10 cellular contexts compared by ENCODE assay signal in the genomic region with DNA sequence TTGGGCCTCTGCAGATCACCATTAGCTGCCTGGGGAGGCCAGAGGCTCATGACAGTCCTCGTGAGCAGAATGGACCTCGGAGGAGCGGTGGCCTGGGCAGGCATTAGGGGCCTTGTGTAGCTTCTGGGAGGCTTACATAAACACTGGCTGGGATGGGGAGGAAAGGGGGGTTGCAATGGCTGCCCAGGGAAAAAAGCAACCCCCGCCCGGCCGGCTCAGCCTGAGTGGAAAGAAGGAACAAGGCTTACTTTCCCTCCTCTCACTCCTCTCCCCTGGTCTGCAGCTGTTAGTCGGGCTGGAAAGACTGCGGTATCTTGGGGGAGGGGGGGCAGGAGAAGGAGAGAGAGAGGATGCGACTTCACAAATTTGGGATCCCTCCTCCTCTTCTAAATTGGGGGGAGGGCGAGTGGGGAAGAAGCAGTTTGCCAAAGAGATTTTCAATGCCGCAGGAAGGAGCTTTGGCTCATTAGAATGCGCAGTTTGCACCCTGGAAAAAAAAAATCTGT. TPM values are rescaled to one million over a fixed set of nuclear protein-coding genes. Genes with fewer than 3 reads are reported as not detected.
DNase-seq lines count a peak whose midpoint lies in the region; ATAC-seq and TF ChIP-seq lines count a peak whose summit lies in the region.
"Had no signal": no experiment of that assay in that cellular context is flagged by ENCODE, and none has a peak within 500 bp of the region (broad histone marks: within the 10 kb centered on the region; RNA-seq: fewer than 3 reads in every experiment).

No MANE protein-coding gene starts in this region.

- no peaks in the 10 kb centered on the region for H3K36me3 ChIP-seq in HUES48 (ENCODE audit: control insufficient read depth, insufficient read depth, low read length)
- H3K36me3 ChIP-seq in mesenchymal stem cell (ENCODE audit: control insufficient read depth in 1 of 2, insufficient read depth in 2 of 2, low read depth in 1 of 2, low read length in 2 of 2) = no peaks in the 10 kb centered on the region
- no peaks in the 10 kb centered on the region for H3K36me3 ChIP-seq in BE2C

- H3K4ac ChIP-seq in mesenchymal stem cell (ENCODE audit: low read depth in 1 of 2, low read length in 2 of 2) = peak overlapping the region; percentile 12 to 39

- no peaks in the 10 kb centered on the region for H3K9me3 ChIP-seq in HUES48 (ENCODE audit: control insufficient read depth, insufficient read depth, low read length)
- H3K9me3 ChIP-seq in mesenchymal stem cell (ENCODE audit: control insufficient read depth, low read length) = no peaks in the 10 kb centered on the region
- no peaks in the 10 kb centered on the region for H3K9me3 ChIP-seq in BE2C

- H3K4me1 ChIP-seq in HUES48 (ENCODE audit: control insufficient read depth, insufficient read depth, low read length) (peaks cover 70% of the 10 kb centered on the region), mesenchymal stem cell (ENCODE audit: control insufficient read depth, insufficient read depth, low read depth, low read length) (peaks cover 27% of the 10 kb centered on the region), BE2C (peaks cover 19% of the 10 kb centered on the region)

- peaks cover 34% of the 10 kb centered on the region for H3K27me3 ChIP-seq in HUES48 (ENCODE audit: control insufficient read depth, insufficient read depth, low read length)
- no peaks in the 10 kb centered on the region for H3K27me3 ChIP-seq in mesenchymal stem cell (ENCODE audit: control insufficient read depth in 1 of 2, insufficient read depth in 1 of 2, low read length in 2 of 2)
- no peaks in the 10 kb centered on the region for H3K27me3 ChIP-seq in BE2C

- H2AK5ac ChIP-seq in mesenchymal stem cell (ENCODE audit: low read length, severe bottlenecking) = no peak overlapping the region

- H2AFZ ChIP-seq in mesenchymal stem cell (ENCODE audit: low read depth, low read length) = peak overlapping the region; percentile 3

- H3K27ac ChIP-seq in HUES48 (ENCODE audit: low read depth, low read length) (no peak overlapping the region), mesenchymal stem cell (ENCODE audit: low read length, poor library complexity, severe bottlenecking) (no peak overlapping the region)

- DNase-seq in mesenchymal stem cell = peak; percentile 57
- no peak for DNase-seq in stimulated activated naive CD8-positive, alpha-beta T cell treated with anti-CD3 and anti-CD28 coated beads, Interleukin-15, amount 100 ng/mL, for 72 hours
- no peak for DNase-seq in BE2C
- DNase-seq in activated effector memory CD4-positive, alpha-beta T cell treated with anti-CD3 and anti-CD28 coated beads, Interleukin-2, amount 50 U/mL, for 16 hours = no peak
- no peak for DNase-seq in COR-L47 (lab: John Stamatoyannopoulos, UW)
- no peak for DNase-seq in SIG-M5 (lab: John Stamatoyannopoulos, UW)
- DNase-seq: activated CD8-positive, alpha-beta memory T cell treated with anti-CD3 and anti-CD28 coated beads, Interleukin-2, amount 10 ng/mL, durations not matched to agents 7 days and 5 days; effector CD4-positive, alpha-beta T cell had no signal

- H3K4me1 Mint-ChIP-seq in brain = peaks cover 98% of the 10 kb centered on the region
- H3K4me1 Mint-ChIP-seq in stimulated activated naive CD8-positive, alpha-beta T cell treated with anti-CD3 and anti-CD28 coated beads, Interleukin-15, amount 100 ng/mL, for 72 hours = peaks cover 92% of the 10 kb centered on the region

- H3K27me3 Mint-ChIP-seq in brain = peaks cover 6% of the 10 kb centered on the region
- H3K27me3 Mint-ChIP-seq in stimulated activated naive CD8-positive, alpha-beta T cell treated with anti-CD3 and anti-CD28 coated beads, Interleukin-15, amount 100 ng/mL, for 72 hours = no peaks in the 10 kb centered on the region
- H3K27me3 Mint-ChIP-seq: activated CD8-positive, alpha-beta memory T cell treated with anti-CD3 and anti-CD28 coated beads, Interleukin-2, amount 10 ng/mL, durations not matched to agents 7 days and 5 days had no signal

- H3K14ac ChIP-seq in mesenchymal stem cell (ENCODE audit: low read length in 2 of 2) = no peak overlapping the region

- H2BK15ac ChIP-seq in mesenchymal stem cell (ENCODE audit: low read depth, poor library complexity, severe bottlenecking) = peak overlapping the region; percentile 45

- no peak overlapping the region for H3K9ac ChIP-seq in HUES48 (ENCODE audit: low read depth, low read length)
- H3K9ac ChIP-seq in mesenchymal stem cell (ENCODE audit: low read length) = peak overlapping the region; percentile 88

- H3K4me2 ChIP-seq in mesenchymal stem cell (ENCODE audit: low read length, poor library complexity, severe bottlenecking) = no peak overlapping the region

- H3K9me3 Mint-ChIP-seq in brain = peaks cover 0 to under 1% (median 0%) of the 10 kb centered on the region in 5 experiments
- no peaks in the 10 kb centered on the region for H3K9me3 Mint-ChIP-seq in stimulated activated naive CD8-positive, alpha-beta T cell treated with anti-CD3 and anti-CD28 coated beads, Interleukin-15, amount 100 ng/mL, for 72 hours

- no peak overlapping the region for H2BK5ac ChIP-seq in mesenchymal stem cell (ENCODE audit: low read depth, low read length, poor library complexity, severe bottlenecking)

- H2BK12ac ChIP-seq in mesenchymal stem cell (ENCODE audit: low read length in 2 of 2) = peak overlapping the region in 1 of 2 experiments; percentile 24

- H4K8ac ChIP-seq in mesenchymal stem cell (ENCODE audit: low read length) = peak overlapping the region; percentile 80

- H3K79me1 ChIP-seq in mesenchymal stem cell (replicated peaks; ENCODE audit: low read length, poor library complexity, severe bottlenecking) = no peaks in the 10 kb centered on the region

- H3K4me3 Mint-ChIP-seq in brain = peak overlapping the region; percentile 54 to 74 (median 67)
- H3K4me3 Mint-ChIP-seq in stimulated activated naive CD8-positive, alpha-beta T cell treated with anti-CD3 and anti-CD28 coated beads, Interleukin-15, amount 100 ng/mL, for 72 hours = peak overlapping the region; percentile 61 to 76
- H3K4me3 Mint-ChIP-seq: activated CD8-positive, alpha-beta memory T cell treated with anti-CD3 and anti-CD28 coated beads, Interleukin-2, amount 10 ng/mL, durations not matched to agents 7 days and 5 days had no signal

- H2BK120ac ChIP-seq in mesenchymal stem cell (ENCODE audit: low read depth, low read length) = no peak overlapping the region

- 0 out of 2 replicates have a peak overlapping the region, but pooled peaks have one; percentile 11 for H3K4me3 ChIP-seq in HUES48 (ENCODE audit: low read depth, low read length)
- H3K4me3 ChIP-seq in mesenchymal stem cell (ENCODE audit: insufficient read depth in 1 of 2, low read depth in 1 of 2, low read length in 2 of 2) = peak overlapping the region in 1 of 2 experiments; percentile 41
- no peak overlapping the region for H3K4me3 ChIP-seq in BE2C (ENCODE audit: low read depth, low read length)

- peak overlapping the region; percentile 96 to 100 (median 98) for H3K27ac Mint-ChIP-seq in brain
- no peak overlapping the region for H3K27ac Mint-ChIP-seq in stimulated activated naive CD8-positive, alpha-beta T cell treated with anti-CD3 and anti-CD28 coated beads, Interleukin-15, amount 100 ng/mL, for 72 hours

- H4K91ac ChIP-seq in mesenchymal stem cell (ENCODE audit: low read length) = peak overlapping the region; percentile 62

- no peak overlapping the region for H3K23ac ChIP-seq in mesenchymal stem cell (ENCODE audit: low read length in 2 of 2)

- WGBS in mesenchymal stem cell = 42% methylated on average over 6 of the region's 12 CpGs

- peak overlapping the region; percentile 0 to 73 for H3K18ac ChIP-seq in mesenchymal stem cell (ENCODE audit: low read depth in 1 of 2, low read length in 2 of 2)

- TF ChIP-seq CTCF in brain (conservative IDR thresholded peaks at IDR 0.05) = no peak
- TF ChIP-seq CTCF in BE2C (IDR thresholded peaks at IDR 0.05; ENCODE audit: low read depth, low read length) = no peak

- no peaks in the 10 kb centered on the region for H3K36me3 Mint-ChIP-seq in brain
- H3K36me3 Mint-ChIP-seq: activated CD8-positive, alpha-beta memory T cell treated with anti-CD3 and anti-CD28 coated beads, Interleukin-2, amount 10 ng/mL, durations not matched to agents 7 days and 5 days had no signal

- no peak for ATAC-seq in stimulated activated naive CD8-positive, alpha-beta T cell treated with anti-CD3 and anti-CD28 coated beads, Interleukin-15, amount 100 ng/mL, for 72 hours
- ATAC-seq: activated CD8-positive, alpha-beta memory T cell treated with anti-CD3 and anti-CD28 coated beads, Interleukin-2, amount 10 ng/mL, durations not matched to agents 7 days and 5 days had no signal

RNA-seq across cellular contexts. Expression of gene NR1D1, which starts 6.4 kb away (rescaled TPM):
- polyA plus RNA-seq in brain (ENCODE audit: insufficient read depth, low read depth, low replicate concordance) = 43.8 TPM
- 6.1 TPM for polyA plus RNA-seq in mesenchymal stem cell (2013, experiment 1 of 2)
- 5.5 TPM for polyA plus RNA-seq in mesenchymal stem cell (2013, experiment 2 of 2)
- 24.5 TPM for polyA plus RNA-seq in BE2C (2012; ENCODE audit: insufficient read depth, insufficient read length, low read depth)

RNA-seq across cellular contexts. Expression of gene MSL1, which starts 15.0 kb away (rescaled TPM):
- 94.4 TPM for polyA plus RNA-seq in brain (ENCODE audit: insufficient read depth, low read depth, low replicate concordance)
- 67.5 TPM for polyA plus RNA-seq in mesenchymal stem cell (2013, experiment 1 of 2)
- 66.9 TPM for polyA plus RNA-seq in mesenchymal stem cell (2013, experiment 2 of 2)
- 119 TPM for polyA plus RNA-seq in BE2C (2012; ENCODE audit: insufficient read depth, insufficient read length, low read depth)

RNA-seq across cellular contexts. Expression of gene CASC3, which starts 33.5 kb away (rescaled TPM):
- polyA plus RNA-seq in brain (ENCODE audit: insufficient read depth, low read depth, low replicate concordance) = 150 TPM
- polyA plus RNA-seq in mesenchymal stem cell (2013, experiment 1 of 2) = 35.8 TPM
- polyA plus RNA-seq in mesenchymal stem cell (2013, experiment 2 of 2) = 33.7 TPM
- 128 TPM for polyA plus RNA-seq in BE2C (2012; ENCODE audit: insufficient read depth, insufficient read length, low read depth)

RNA-seq across cellular contexts. Expression of gene THRA, which starts 44.0 kb away (rescaled TPM):
- polyA plus RNA-seq in brain (ENCODE audit: insufficient read depth, low read depth, low replicate concordance) = 176 TPM
- polyA plus RNA-seq in mesenchymal stem cell (2013, experiment 1 of 2) = 24.1 TPM
- 23.2 TPM for polyA plus RNA-seq in mesenchymal stem cell (2013, experiment 2 of 2)
- 233 TPM for polyA plus RNA-seq in BE2C (2012; ENCODE audit: insufficient read depth, insufficient read length, low read depth)

RNA-seq across cellular contexts. Expression of gene MED24, which starts 52.6 kb away (rescaled TPM):
- 95.0 TPM for polyA plus RNA-seq in brain (ENCODE audit: insufficient read depth, low read depth, low replicate concordance)
- 35.2 TPM for polyA plus RNA-seq in mesenchymal stem cell (2013, experiment 1 of 2)
- 35.4 TPM for polyA plus RNA-seq in mesenchymal stem cell (2013, experiment 2 of 2)
- polyA plus RNA-seq in BE2C (2012; ENCODE audit: insufficient read depth, insufficient read length, low read depth) = 173 TPM

Comparison
In these comparisons a context has a peak if more than half of its experiments do, and no peak if none do; other contexts are left out.
1. H3K27ac Mint-ChIP-seq: peak in brain (5 of 5); none in stimulated activated naive CD8-positive, alpha-beta T cell treated with anti-CD3 and anti-CD28 coated beads, Interleukin-15, amount 100 ng/mL, for 72 hours (0 of 2).